Comparison of ENCODE assay signal across 1 cellular context in the genomic region with DNA sequence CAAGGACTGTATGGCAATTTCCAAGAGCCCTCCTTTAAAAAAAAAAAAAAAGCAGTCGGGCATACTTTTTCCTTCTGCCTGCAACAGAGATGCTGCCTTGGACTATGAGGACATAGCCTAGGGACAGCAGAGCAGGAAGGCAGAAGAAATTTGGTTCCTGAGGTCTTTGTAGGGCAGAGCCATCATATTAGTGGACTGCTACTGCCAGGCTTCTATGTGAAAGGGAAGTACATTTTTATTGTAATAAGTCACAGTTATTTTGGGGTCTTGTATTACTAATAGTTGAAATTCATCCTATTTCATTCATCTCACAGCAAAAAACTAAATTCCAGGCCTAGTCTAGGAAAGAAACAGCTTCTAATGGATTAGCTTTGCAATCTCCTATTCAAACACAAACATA.
TF ChIP-seq lines count a peak whose summit lies in the region.

No MANE protein-coding gene starts in this region.

TF ChIP-seq in GM23338, 12 proteins besides CTCF, POLR2A, EP300 and RAD21 (continued from another document):
- TF ChIP-seq, protein P1, sequence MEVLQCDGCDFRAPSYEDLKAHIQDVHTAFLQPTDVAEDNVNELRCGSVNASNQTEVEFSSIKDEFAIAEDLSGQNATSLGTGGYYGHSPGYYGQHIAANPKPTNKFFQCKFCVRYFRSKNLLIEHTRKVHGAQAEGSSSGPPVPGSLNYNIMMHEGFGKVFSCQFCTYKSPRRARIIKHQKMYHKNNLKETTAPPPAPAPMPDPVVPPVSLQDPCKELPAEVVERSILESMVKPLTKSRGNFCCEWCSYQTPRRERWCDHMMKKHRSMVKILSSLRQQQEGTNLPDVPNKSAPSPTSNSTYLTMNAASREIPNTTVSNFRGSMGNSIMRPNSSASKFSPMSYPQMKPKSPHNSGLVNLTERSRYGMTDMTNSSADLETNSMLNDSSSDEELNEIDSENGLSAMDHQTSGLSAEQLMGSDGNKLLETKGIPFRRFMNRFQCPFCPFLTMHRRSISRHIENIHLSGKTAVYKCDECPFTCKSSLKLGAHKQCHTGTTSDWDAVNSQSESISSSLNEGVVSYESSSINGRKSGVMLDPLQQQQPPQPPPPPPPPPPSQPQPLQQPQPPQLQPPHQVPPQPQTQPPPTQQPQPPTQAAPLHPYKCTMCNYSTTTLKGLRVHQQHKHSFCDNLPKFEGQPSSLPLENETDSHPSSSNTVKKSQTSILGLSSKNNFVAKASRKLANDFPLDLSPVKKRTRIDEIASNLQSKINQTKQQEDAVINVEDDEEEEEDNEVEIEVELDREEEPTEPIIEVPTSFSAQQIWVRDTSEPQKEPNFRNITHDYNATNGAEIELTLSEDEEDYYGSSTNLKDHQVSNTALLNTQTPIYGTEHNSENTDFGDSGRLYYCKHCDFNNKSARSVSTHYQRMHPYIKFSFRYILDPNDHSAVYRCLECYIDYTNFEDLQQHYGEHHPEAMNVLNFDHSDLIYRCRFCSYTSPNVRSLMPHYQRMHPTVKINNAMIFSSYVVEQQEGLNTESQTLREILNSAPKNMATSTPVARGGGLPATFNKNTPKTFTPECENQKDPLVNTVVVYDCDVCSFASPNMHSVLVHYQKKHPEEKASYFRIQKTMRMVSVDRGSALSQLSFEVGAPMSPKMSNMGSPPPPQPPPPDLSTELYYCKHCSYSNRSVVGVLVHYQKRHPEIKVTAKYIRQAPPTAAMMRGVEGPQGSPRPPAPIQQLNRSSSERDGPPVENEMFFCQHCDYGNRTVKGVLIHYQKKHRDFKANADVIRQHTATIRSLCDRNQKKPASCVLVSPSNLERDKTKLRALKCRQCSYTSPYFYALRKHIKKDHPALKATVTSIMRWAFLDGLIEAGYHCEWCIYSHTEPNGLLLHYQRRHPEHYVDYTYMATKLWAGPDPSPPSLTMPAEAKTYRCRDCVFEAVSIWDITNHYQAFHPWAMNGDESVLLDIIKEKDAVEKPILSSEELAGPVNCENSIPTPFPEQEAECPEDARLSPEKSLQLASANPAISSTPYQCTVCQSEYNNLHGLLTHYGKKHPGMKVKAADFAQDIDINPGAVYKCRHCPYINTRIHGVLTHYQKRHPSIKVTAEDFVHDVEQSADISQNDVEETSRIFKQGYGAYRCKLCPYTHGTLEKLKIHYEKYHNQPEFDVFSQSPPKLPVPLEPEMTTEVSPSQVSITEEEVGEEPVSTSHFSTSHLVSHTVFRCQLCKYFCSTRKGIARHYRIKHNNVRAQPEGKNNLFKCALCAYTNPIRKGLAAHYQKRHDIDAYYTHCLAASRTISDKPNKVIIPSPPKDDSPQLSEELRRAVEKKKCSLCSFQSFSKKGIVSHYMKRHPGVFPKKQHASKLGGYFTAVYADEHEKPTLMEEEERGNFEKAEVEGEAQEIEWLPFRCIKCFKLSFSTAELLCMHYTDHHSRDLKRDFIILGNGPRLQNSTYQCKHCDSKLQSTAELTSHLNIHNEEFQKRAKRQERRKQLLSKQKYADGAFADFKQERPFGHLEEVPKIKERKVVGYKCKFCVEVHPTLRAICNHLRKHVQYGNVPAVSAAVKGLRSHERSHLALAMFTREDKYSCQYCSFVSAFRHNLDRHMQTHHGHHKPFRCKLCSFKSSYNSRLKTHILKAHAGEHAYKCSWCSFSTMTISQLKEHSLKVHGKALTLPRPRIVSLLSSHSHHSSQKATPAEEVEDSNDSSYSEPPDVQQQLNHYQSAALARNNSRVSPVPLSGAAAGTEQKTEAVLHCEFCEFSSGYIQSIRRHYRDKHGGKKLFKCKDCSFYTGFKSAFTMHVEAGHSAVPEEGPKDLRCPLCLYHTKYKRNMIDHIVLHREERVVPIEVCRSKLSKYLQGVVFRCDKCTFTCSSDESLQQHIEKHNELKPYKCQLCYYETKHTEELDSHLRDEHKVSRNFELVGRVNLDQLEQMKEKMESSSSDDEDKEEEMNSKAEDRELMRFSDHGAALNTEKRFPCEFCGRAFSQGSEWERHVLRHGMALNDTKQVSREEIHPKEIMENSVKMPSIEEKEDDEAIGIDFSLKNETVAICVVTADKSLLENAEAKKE (CRISPR knock-in tag; IDR thresholded peaks at IDR 0.05), result no peak
- no peak for TF ChIP-seq STAT1 (IDR thresholded peaks at IDR 0.05; ENCODE audit: unreplicated experiment)
TF ChIP-seq in GM23338: peak in this region for 0.
